Comparison of ENCODE assay signal across 10 cellular contexts in genomic region chr7:20338285-20338684, GRCh38. TPM values are rescaled to one million over a fixed set of nuclear protein-coding genes. Genes with fewer than 3 reads are reported as not detected.
"Had no signal": no experiment of that assay in that cellular context is flagged by ENCODE, and none has a peak within 500 bp of the region (broad histone marks: within the 10 kb centered on the region; RNA-seq: fewer than 3 reads in every experiment).

No MANE protein-coding gene starts in this region.

- H3K4me3 ChIP-seq: GM23248, HAP-1 had no signal

- H2AFZ ChIP-seq: GM23248 had no signal

- H3K9me3 Mint-ChIP-seq: HFFc6, IgD-negative memory B cell had no signal

- H3K4me1 Mint-ChIP-seq: IgD-negative memory B cell had no signal

- H3K9ac ChIP-seq: GM23248 had no signal

- H3K9me3 ChIP-seq: HAP-1 had no signal

- ATAC-seq: HCT116, HepG2 had no signal

- H3K36me3 ChIP-seq: HAP-1 had no signal

- H3K27ac Mint-ChIP-seq: HFFc6, IgD-negative memory B cell had no signal

- H3K36me3 Mint-ChIP-seq: IgD-negative memory B cell had no signal

- H3K27ac ChIP-seq: GM23248, HL-60 had no signal

- DNase-seq: GM23248, GOT3, H7, HFFc6, KBM-7 had no signal

- FAIRE-seq: HepG2 had no signal

- H3K4me3 Mint-ChIP-seq: HFFc6, IgD-negative memory B cell had no signal

RNA-seq across cellular contexts. Expression of gene ITGB8, which starts 7.6 kb away (rescaled TPM):
- total RNA-seq: HepG2, HFFc6 had no signal
- polyA plus RNA-seq: IgD-negative memory B cell had no signal
